ENCODE assay signal across 21 cellular contexts in the genomic region with DNA sequence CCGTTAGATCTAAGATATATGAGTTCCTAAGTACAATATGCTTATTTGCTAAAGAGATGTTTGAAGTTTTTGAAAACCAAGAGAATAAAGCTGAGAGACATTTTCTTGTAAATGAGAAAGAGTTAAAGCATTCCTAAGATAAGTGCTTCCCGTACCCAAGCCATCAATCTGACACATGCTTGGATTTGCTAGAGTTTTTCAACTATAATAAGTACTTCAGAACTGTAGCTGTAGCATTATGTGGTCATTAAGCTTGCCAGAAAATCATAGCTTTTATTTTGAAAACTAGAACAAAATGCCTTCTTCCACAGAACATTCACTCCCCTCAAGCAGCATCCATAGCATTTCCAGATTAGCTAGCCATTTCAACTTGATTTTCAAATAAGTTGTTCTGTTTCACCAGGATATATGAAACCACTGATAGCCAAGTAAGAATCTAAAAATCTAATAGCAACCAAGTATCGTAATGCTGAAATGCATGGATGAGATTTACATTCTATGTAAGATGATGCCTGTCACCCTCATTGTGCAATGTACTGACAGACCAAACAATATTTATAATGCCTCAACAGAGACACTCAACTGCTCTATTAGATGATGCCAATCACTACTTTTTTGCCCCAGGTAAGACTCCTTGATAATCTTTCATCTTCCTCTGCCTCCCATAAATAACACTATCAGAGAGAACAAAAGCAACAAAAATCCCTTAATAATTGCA. TPM values are rescaled to one million over a fixed set of nuclear protein-coding genes. Genes with fewer than 3 reads are reported as not detected.
A peak's percentile ranks its signal among the peaks of the same experiment; 100 is the strongest.
DNase-seq lines count a peak whose midpoint lies in the region; ATAC-seq and TF ChIP-seq lines count a peak whose summit lies in the region.
"Had no signal": no experiment of that assay in that cellular context is flagged by ENCODE, and none has a peak within 500 bp of the region (broad histone marks: within the 10 kb centered on the region; RNA-seq: fewer than 3 reads in every experiment).

No MANE protein-coding gene starts in this region.

- no peaks in the 10 kb centered on the region for H3K9me3 ChIP-seq in gastroesophageal sphincter
- H3K9me3 ChIP-seq: A549, ascending aorta, heart right ventricle, thoracic aorta had no signal

- H3K4me3 ChIP-seq in fibroblast of villous mesenchyme (ENCODE audit: low read depth, low read length) (no peak overlapping the region), gastroesophageal sphincter (no peak overlapping the region)
- H3K4me3 ChIP-seq: A549, ascending aorta, BLaER1, heart right ventricle, thoracic aorta had no signal

- CTCF ChIA-PET in activated CD8-positive, alpha-beta T cell treated with anti-CD3 and anti-CD28 coated beads for 36 hours (lab: Charles Lee), result interaction anchor here (0.7 kb wide), 1 partner anchor 109 kb away, joined by 3 read pairs; no protein-coding TSS in a partner anchor
- CTCF ChIA-PET in activated CD8-positive, alpha-beta T cell treated with anti-CD3 and anti-CD28 coated beads, Interleukin-2, amount 10 ng/mL, durations not matched to agents 7 days and 5 days (lab: Charles Lee), result interaction anchor here (0.9 to 1.5 kb wide), 3 partner anchors 8 to 44 kb away, joined by 3 to 4 read pairs (median 3); a partner anchor contains a TSS

- H3K36me3 Mint-ChIP-seq in activated CD8-positive, alpha-beta T cell treated with anti-CD3 and anti-CD28 coated beads for 36 hours (ENCODE audit: low read depth), result peaks cover 48% of the 10 kb centered on the region
- H3K36me3 Mint-ChIP-seq in activated CD8-positive, alpha-beta T cell treated with anti-CD3 and anti-CD28 coated beads, Interleukin-2, amount 10 ng/mL, durations not matched to agents 7 days and 5 days (ENCODE audit: low read depth), result peaks cover 57% of the 10 kb centered on the region

- no peak overlapping the region for H3K4me3 Mint-ChIP-seq in activated CD8-positive, alpha-beta T cell treated with anti-CD3 and anti-CD28 coated beads for 36 hours
- no peak overlapping the region for H3K4me3 Mint-ChIP-seq in activated CD8-positive, alpha-beta T cell treated with anti-CD3 and anti-CD28 coated beads, Interleukin-2, amount 10 ng/mL, durations not matched to agents 7 days and 5 days

- no peak for TF ChIP-seq CTCF in activated CD8-positive, alpha-beta T cell treated with anti-CD3 and anti-CD28 coated beads for 36 hours (IDR thresholded peaks at IDR 0.05)
- TF ChIP-seq CTCF in fibroblast of villous mesenchyme (IDR thresholded peaks at IDR 0.05; ENCODE audit: insufficient read depth, low read depth, low read length) (no peak), gastroesophageal sphincter (IDR thresholded peaks at IDR 0.05) (no peak)

- POLR2A ChIA-PET in activated CD8-positive, alpha-beta T cell treated with anti-CD3 and anti-CD28 coated beads for 36 hours (lab: Charles Lee), result interaction anchor here (0.8 to 1.5 kb wide), 3 partner anchors 8 to 45 kb away, joined by 3 to 9 read pairs (median 5); a partner anchor contains a TSS
- POLR2A ChIA-PET in activated CD8-positive, alpha-beta T cell treated with anti-CD3 and anti-CD28 coated beads, Interleukin-2, amount 10 ng/mL, durations not matched to agents 7 days and 5 days (lab: Charles Lee), result no interaction called here

- H3K4me1 ChIP-seq in gastroesophageal sphincter, result peaks cover 0 to 47% (median 0%) of the 10 kb centered on the region in 3 donors
- H3K4me1 ChIP-seq: A549, BLaER1 had no signal

- H3K36me3 ChIP-seq in gastroesophageal sphincter, result peaks cover 0 to 77% of the 10 kb centered on the region in 2 donors

- H3K4me1 Mint-ChIP-seq in activated CD8-positive, alpha-beta T cell treated with anti-CD3 and anti-CD28 coated beads for 36 hours (ENCODE audit: low read depth), result peaks cover 25% of the 10 kb centered on the region
- H3K4me1 Mint-ChIP-seq in activated CD8-positive, alpha-beta T cell treated with anti-CD3 and anti-CD28 coated beads, Interleukin-2, amount 10 ng/mL, durations not matched to agents 7 days and 5 days (ENCODE audit: low read depth), result peaks cover 16% of the 10 kb centered on the region

- no peaks in the 10 kb centered on the region for H3K9me3 Mint-ChIP-seq in activated CD8-positive, alpha-beta T cell treated with anti-CD3 and anti-CD28 coated beads for 36 hours
- no peaks in the 10 kb centered on the region for H3K9me3 Mint-ChIP-seq in activated CD8-positive, alpha-beta T cell treated with anti-CD3 and anti-CD28 coated beads, Interleukin-2, amount 10 ng/mL, durations not matched to agents 7 days and 5 days (ENCODE audit: insufficient read depth)

- intact Hi-C loops in activated CD8-positive, alpha-beta T cell treated with anti-CD3 and anti-CD28 coated beads for 36 hours (cut with micrococcal nuclease), result no loop called here

- no peak overlapping the region for H3K27ac ChIP-seq in gastroesophageal sphincter
- H3K27ac ChIP-seq: A549, ascending aorta, BLaER1, heart right ventricle, thoracic aorta had no signal

- no peak for TF ChIP-seq EP300 in gastroesophageal sphincter (IDR thresholded peaks at IDR 0.05)

- no peaks in the 10 kb centered on the region for H3K27me3 ChIP-seq in gastroesophageal sphincter
- H3K27me3 ChIP-seq: ascending aorta, BLaER1, heart right ventricle had no signal

- TF ChIP-seq POLR2A in gastroesophageal sphincter (IDR thresholded peaks at IDR 0.05), result no peak

- WGBS in gastroesophageal sphincter (ENCODE audit: low coverage in 1 of 2), 2 donors, result 57 to 67% methylated on average over 3 of the region's 3 CpGs

- DNase-seq in activated CD8-positive, alpha-beta T cell treated with anti-CD3 and anti-CD28 coated beads for 36 hours, result no peak
- DNase-seq in activated CD8-positive, alpha-beta T cell treated with anti-CD3 and anti-CD28 coated beads, Interleukin-2, amount 10 ng/mL, durations not matched to agents 7 days and 5 days, result no peak
- DNase-seq in NCI-H2227 treated with DMSO at 0.1 percent for 48 hours (lab: John Stamatoyannopoulos, UW) (peak; percentile 69), fibroblast of villous mesenchyme (ENCODE audit: low read depth) (peak; percentile 30), NOMO-1 treated with dmso at 0.1 percent for 144 hours (lab: John Stamatoyannopoulos, UW; ENCODE audit: unreplicated experiment) (no peak)
- DNase-seq: activated CD8-positive, alpha-beta memory T cell treated with anti-CD3 and anti-CD28 coated beads, Interleukin-2, amount 50 U/mL, for 48 hours; activated naive CD4-positive, alpha-beta T cell treated with Interleukin-2 at 50 U/mL for 16 hours; effector memory CD4-positive, alpha-beta T cell; GDM1; heart right ventricle; Kasumi-1; NCI-H1105; NCI-H2081; NCI-H510A treated with DMSO at 0.1 percent for 48 hours; retina; stimulated activated CD4-positive, alpha-beta T cell treated with anti-CD3 and anti-CD28 coated beads, Interleukin-12 subunit alpha, Interleukin-12 subunit beta, amount 100 ng/mL, for 4 hours had no signal

- no peaks in the 10 kb centered on the region for H3K27me3 Mint-ChIP-seq in activated CD8-positive, alpha-beta T cell treated with anti-CD3 and anti-CD28 coated beads for 36 hours
- no peaks in the 10 kb centered on the region for H3K27me3 Mint-ChIP-seq in activated CD8-positive, alpha-beta T cell treated with anti-CD3 and anti-CD28 coated beads, Interleukin-2, amount 10 ng/mL, durations not matched to agents 7 days and 5 days (ENCODE audit: low read depth)

- ATAC-seq in activated CD8-positive, alpha-beta T cell treated with anti-CD3 and anti-CD28 coated beads for 36 hours, result no peak
- no peak for ATAC-seq in activated CD8-positive, alpha-beta T cell treated with anti-CD3 and anti-CD28 coated beads, Interleukin-2, amount 10 ng/mL, durations not matched to agents 7 days and 5 days
- ATAC-seq in gastroesophageal sphincter, result no peak
- ATAC-seq: A549, heart right ventricle had no signal

- H3K27ac Mint-ChIP-seq in activated CD8-positive, alpha-beta T cell treated with anti-CD3 and anti-CD28 coated beads for 36 hours, result peak overlapping the region; percentile 42
- H3K27ac Mint-ChIP-seq in activated CD8-positive, alpha-beta T cell treated with anti-CD3 and anti-CD28 coated beads, Interleukin-2, amount 10 ng/mL, durations not matched to agents 7 days and 5 days, result no peak overlapping the region

RNA-seq across cellular contexts. Expression of a gene that starts 8.0 kb away (rescaled TPM):
- 100 to 1,000 TPM in 1 of 2 experiments, 10 to 100 TPM in 1; 95.2 to 121 TPM for total RNA-seq in activated CD8-positive, alpha-beta T cell treated with anti-CD3 and anti-CD28 coated beads for 36 hours
- 100 to 1,000 TPM in 1 of 2 experiments, 10 to 100 TPM in 1; 94.4 to 100 TPM for total RNA-seq in activated CD8-positive, alpha-beta T cell treated with anti-CD3 and anti-CD28 coated beads, Interleukin-2, amount 10 ng/mL, durations not matched to agents 7 days and 5 days
- total RNA-seq in fibroblast of villous mesenchyme (56.6 and 58.9 TPM in 2 replicates), gastroesophageal sphincter (10 to 100 TPM; 43.7 to 70.5 (median 49.4) TPM)

RNA-seq across cellular contexts. Expression of a gene that starts 45.1 kb away (rescaled TPM):
- total RNA-seq in activated CD8-positive, alpha-beta T cell treated with anti-CD3 and anti-CD28 coated beads for 36 hours, result 100 to 1,000 TPM; 141 to 148 TPM
- total RNA-seq in activated CD8-positive, alpha-beta T cell treated with anti-CD3 and anti-CD28 coated beads, Interleukin-2, amount 10 ng/mL, durations not matched to agents 7 days and 5 days, result 100 to 1,000 TPM in 1 of 2 experiments, 10 to 100 TPM in 1; 92.1 to 101 TPM
- 108 and 134 TPM in 2 replicates for total RNA-seq in fibroblast of villous mesenchyme
- total RNA-seq in gastroesophageal sphincter, result 100 to 1,000 TPM in 3 of 4 donors, 10 to 100 TPM in 1; 88.9 to 383 (median 202) TPM

RNA-seq across cellular contexts. Expression of a gene that starts 45.1 kb away (rescaled TPM):
- 10 to 100 TPM; 16.3 to 18.0 TPM for total RNA-seq in activated CD8-positive, alpha-beta T cell treated with anti-CD3 and anti-CD28 coated beads for 36 hours
- total RNA-seq in activated CD8-positive, alpha-beta T cell treated with anti-CD3 and anti-CD28 coated beads, Interleukin-2, amount 10 ng/mL, durations not matched to agents 7 days and 5 days, result 10 to 100 TPM; 12.9 to 14.8 TPM
- total RNA-seq in fibroblast of villous mesenchyme (8.7 and 11.7 TPM in 2 replicates), gastroesophageal sphincter (10 to 100 TPM in 3 of 4 donors, 1 to 10 TPM in 1; 9.7 to 12.7 (median 11.3) TPM)

RNA-seq across cellular contexts. Expression of a gene that starts 47.0 kb away (rescaled TPM):
- 1 to 10 TPM; 5.2 to 5.6 TPM for total RNA-seq in activated CD8-positive, alpha-beta T cell treated with anti-CD3 and anti-CD28 coated beads for 36 hours
- 1 to 10 TPM; 2.7 to 3.3 TPM for total RNA-seq in activated CD8-positive, alpha-beta T cell treated with anti-CD3 and anti-CD28 coated beads, Interleukin-2, amount 10 ng/mL, durations not matched to agents 7 days and 5 days
- total RNA-seq in fibroblast of villous mesenchyme, result 6.5 and 10.3 TPM in 2 replicates
- 10 to 100 TPM in 1 of 4 donors, 1 to 10 TPM in 3; 3.8 to 11.1 (median 6.8) TPM for total RNA-seq in gastroesophageal sphincter

Comparison
In these comparisons a context has a peak if more than half of its experiments do, and no peak if none do; other contexts are left out.
1. DNase-seq: peak in NCI-H2227 treated with DMSO at 0.1 percent for 48 hours (single experiment) and fibroblast of villous mesenchyme (single experiment); none in activated CD8-positive, alpha-beta T cell treated with anti-CD3 and anti-CD28 coated beads for 36 hours (single experiment), activated CD8-positive, alpha-beta T cell treated with anti-CD3 and anti-CD28 coated beads, Interleukin-2, amount 10 ng/mL, durations not matched to agents 7 days and 5 days (single experiment) and NOMO-1 treated with dmso at 0.1 percent for 144 hours (single experiment).